Comparison of ENCODE assay signal across 19 cellular contexts in genomic region chr18:10950876-10951630, GRCh38.
A peak's percentile ranks its signal among the peaks of the same experiment; 100 is the strongest.
DNase-seq lines count a peak whose midpoint lies in the region; ATAC-seq, FAIRE-seq and TF ChIP-seq lines count a peak whose summit lies in the region.
"Had no signal": no experiment of that assay in that cellular context is flagged by ENCODE, and none has a peak within 500 bp of the region (broad histone marks: within the 10 kb centered on the region; RNA-seq: fewer than 3 reads in every experiment).

No MANE protein-coding gene starts in this region.

- ATAC-seq in HG02678 (IDR thresholded peaks at IDR 0.05; ENCODE audit: unreplicated experiment) (peak; percentile 43), HG03108 (IDR thresholded peaks at IDR 0.05; ENCODE audit: unreplicated experiment) (no peak)
- ATAC-seq: psoas muscle had no signal

- TF ChIP-seq CTCF in GM12864 (IDR thresholded peaks at IDR 0.05; ENCODE audit: low read depth, low read length, missing control alignments): no peak

- FAIRE-seq in GM19239 (lab: Jason Lieb, UNC): peak; percentile 73
- FAIRE-seq: bronchial epithelial cell had no signal

- peak; percentile 88 for DNase-seq in GM12864 (ENCODE audit: low read depth)
- no peak for DNase-seq in GM19239 (ENCODE audit: insufficient read length, low spot score)
- DNase-seq in NCI-H2196 treated with DMSO at 0.1 percent for 48 hours (lab: John Stamatoyannopoulos, UW; ENCODE audit: unreplicated experiment): peak; percentile 55
- DNase-seq in activated T-cell treated with anti-CD3 and anti-CD28 coated beads for 4 hours: no peak
- DNase-seq in NCI-H748 treated with DMSO at 0.1 percent for 48 hours (lab: John Stamatoyannopoulos, UW): no peak
- DNase-seq in SIG-M5 (lab: John Stamatoyannopoulos, UW): no peak
- DNase-seq: activated CD4-positive, CD25-positive, alpha-beta regulatory T cell treated with anti-CD3 and anti-CD28 coated beads, Interleukin-2, amount 50 U/mL, for 72 hours; activated CD8-positive, alpha-beta memory T cell treated with anti-CD3 and anti-CD28 coated beads, Interleukin-2, amount 50 U/mL, for 48 hours; COR-L47; effector CD8-positive, alpha-beta T cell; GF-D8; HCEC 1CT; naive B cell; NCI-H446 treated with DMSO at 0.1 percent for 48 hours; psoas muscle; substantia nigra had no signal

- peak overlapping the region; percentile 11; the same call in 1 of the 2 replicates for H3K4me3 ChIP-seq in GM12864 (ENCODE audit: low read depth, low read length)
- H3K4me3 ChIP-seq: psoas muscle had no signal

Comparison
In these comparisons a context has a peak if more than half of its experiments do, and no peak if none do; other contexts are left out.
1. DNase-seq: peak in GM12864 (single experiment) and NCI-H2196 treated with DMSO at 0.1 percent for 48 hours (single experiment); none in GM19239 (single experiment), activated T-cell treated with anti-CD3 and anti-CD28 coated beads for 4 hours (single experiment), NCI-H748 treated with DMSO at 0.1 percent for 48 hours (single experiment) and SIG-M5 (single experiment).